ENCODE assay signal across 21 cellular contexts in genomic region chr21:44579833-44580144, GRCh38. TPM values are rescaled to one million over a fixed set of nuclear protein-coding genes. Genes with fewer than 3 reads are reported as not detected.
DNase-seq lines count a peak whose midpoint lies in the region; ATAC-seq and TF ChIP-seq lines count a peak whose summit lies in the region.
"Had no signal": no experiment of that assay in that cellular context is flagged by ENCODE, and none has a peak within 500 bp of the region (broad histone marks: within the 10 kb centered on the region; RNA-seq: fewer than 3 reads in every experiment).

No MANE protein-coding gene starts in this region.

- H3K23ac ChIP-seq in H9 (ENCODE audit: insufficient read length, low read depth, low read length): no peak overlapping the region

- H3K4me3 Mint-ChIP-seq in activated CD4-positive, alpha-beta T cell treated with anti-CD3 and anti-CD28 coated beads, Interleukin-2, amount 10 ng/mL, durations not matched to agents 7 days and 5 days: peak overlapping the region; percentile 4
- H3K4me3 Mint-ChIP-seq in H9: no peak overlapping the region
- H3K4me3 Mint-ChIP-seq in neural progenitor cell: no peak overlapping the region
- H3K4me3 Mint-ChIP-seq in stimulated activated naive CD8-positive, alpha-beta T cell treated with anti-CD3 and anti-CD28 coated beads, Interleukin-15, amount 100 ng/mL, for 72 hours: no peak overlapping the region

- no peak overlapping the region for H2BK120ac ChIP-seq in H9 (ENCODE audit: low read depth, low read length, poor library complexity, severe bottlenecking)

- H3K4me3 ChIP-seq in neural progenitor cell: no peak overlapping the region

- H2AFZ ChIP-seq in H9 (ENCODE audit: low read length) (no peak overlapping the region), neural progenitor cell (replicated peaks) (no peak overlapping the region)

- H3K9me3 ChIP-seq in H9 (ENCODE audit: control insufficient read depth, low read depth, low read length): no peaks in the 10 kb centered on the region
- peaks cover 10% of the 10 kb centered on the region for H3K9me3 ChIP-seq in neural progenitor cell (ENCODE audit: low read depth)

- H3K27ac ChIP-seq in H9 (ENCODE audit: insufficient read length, low read depth, low read length) (no peak overlapping the region), neural progenitor cell (no peak overlapping the region)
- H3K27ac ChIP-seq: C4-2B had no signal

- H3K9me3 Mint-ChIP-seq in activated CD4-positive, alpha-beta T cell treated with anti-CD3 and anti-CD28 coated beads, Interleukin-2, amount 10 ng/mL, durations not matched to agents 7 days and 5 days: peaks cover 31% of the 10 kb centered on the region
- H3K9me3 Mint-ChIP-seq in H9 (peaks cover 18 to 28% of the 10 kb centered on the region in 2 experiments), neural progenitor cell (peaks cover 44% of the 10 kb centered on the region)
- H3K9me3 Mint-ChIP-seq in stimulated activated naive CD8-positive, alpha-beta T cell treated with anti-CD3 and anti-CD28 coated beads, Interleukin-15, amount 100 ng/mL, for 72 hours: peaks cover 16 to 71% of the 10 kb centered on the region in 2 donors

- no peak overlapping the region for H2BK15ac ChIP-seq in H9 (ENCODE audit: low read depth, low read length)

- H2BK20ac ChIP-seq in H9 (ENCODE audit: low read depth, low read length, poor library complexity, severe bottlenecking): no peak overlapping the region

- H4K91ac ChIP-seq in H9 (ENCODE audit: insufficient read length, low read depth, low read length): no peak overlapping the region

- H3K27me3 ChIP-seq in H9 (ENCODE audit: insufficient read depth, low read length) (no peaks in the 10 kb centered on the region), neural progenitor cell (no peaks in the 10 kb centered on the region)

- no peaks in the 10 kb centered on the region for H3K79me2 ChIP-seq in H9 (ENCODE audit: insufficient read depth, low read length)
- no peaks in the 10 kb centered on the region for H3K79me2 ChIP-seq in neural progenitor cell (ENCODE audit: low read depth)

- H4K8ac ChIP-seq in H9 (replicated peaks; ENCODE audit: insufficient read length, low read depth, low read length): no peak overlapping the region

- peaks cover 8% of the 10 kb centered on the region for H3K36me3 Mint-ChIP-seq in activated CD4-positive, alpha-beta T cell treated with anti-CD3 and anti-CD28 coated beads, Interleukin-2, amount 10 ng/mL, durations not matched to agents 7 days and 5 days (ENCODE audit: low read depth)
- H3K36me3 Mint-ChIP-seq in H9 (ENCODE audit: insufficient read depth in 1 of 3, low read depth in 3 of 3) (peaks cover 0 to 28% (median 12%) of the 10 kb centered on the region in 3 experiments; a peak in 5 of 7 replicates), neural progenitor cell (no peaks in the 10 kb centered on the region)

- DNase-seq in activated CD4-positive, alpha-beta T cell treated with anti-CD3 and anti-CD28 coated beads, Interleukin-2, amount 10 ng/mL, durations not matched to agents 7 days and 5 days: no peak
- DNase-seq in activated CD4-positive, alpha-beta T cell treated with anti-CD3 and anti-CD28 coated beads, Interleukin-2, amount 50 U/mL, for 1 hour: no peak
- DNase-seq in H9 (peak; percentile 23), islet precursor cell (peak; percentile 43), neural progenitor cell (ENCODE audit: low spot score) (no peak)
- DNase-seq in stimulated activated CD8-positive, alpha-beta memory T cell treated with anti-CD3 and anti-CD28 coated beads, Interleukin-4, amount 100 ng/mL, for 48 hours: peak; percentile 17
- no peak for DNase-seq in stimulated activated naive CD8-positive, alpha-beta T cell treated with anti-CD3 and anti-CD28 coated beads, Interleukin-15, amount 100 ng/mL, for 72 hours
- DNase-seq in stimulated activated naive CD4-positive, alpha-beta T cell (lab: John Stamatoyannopoulos, UW): no peak
- DNase-seq: GOT3, NCI-H1105, NCI-H146, NCI-H2081 treated with DMSO at 0.1 percent for 48 hours, NCI-H524 treated with DMSO at 0.1 percent for 48 hours, NCI-H82, OCI-M1, Right ventricle myocardium superior had no signal

- no peak for ATAC-seq in stimulated activated naive CD8-positive, alpha-beta T cell treated with anti-CD3 and anti-CD28 coated beads, Interleukin-15, amount 100 ng/mL, for 72 hours
- ATAC-seq: HCT116 had no signal

- no peak overlapping the region for H3K14ac ChIP-seq in H9 (ENCODE audit: insufficient read depth, low read length)

- POLR2A ChIA-PET in activated CD4-positive, alpha-beta T cell treated with anti-CD3 and anti-CD28 coated beads, Interleukin-2, amount 10 ng/mL, durations not matched to agents 7 days and 5 days (lab: Charles Lee): no interaction called here

- TF ChIP-seq CTCF in H9 (conservative IDR thresholded peaks at IDR 0.05) (no peak), neural progenitor cell (IDR thresholded peaks at IDR 0.05) (no peak)

- H3K36me3 ChIP-seq in neural progenitor cell: no peaks in the 10 kb centered on the region

- H3K56ac ChIP-seq in H9 (ENCODE audit: insufficient read length, low read depth, low read length): no peak overlapping the region

- CTCF ChIA-PET in activated CD4-positive, alpha-beta T cell treated with anti-CD3 and anti-CD28 coated beads, Interleukin-2, amount 10 ng/mL, durations not matched to agents 7 days and 5 days (lab: Charles Lee): no interaction called here

- H2BK5ac ChIP-seq in H9 (ENCODE audit: insufficient read length, low read length): no peak overlapping the region

- H3K18ac ChIP-seq in H9 (ENCODE audit: insufficient read length, low read depth, low read length): no peak overlapping the region

- no peak overlapping the region for H3K9ac ChIP-seq in H9 (ENCODE audit: extremely low read depth, insufficient read length, low read length)
- no peak overlapping the region for H3K9ac ChIP-seq in neural progenitor cell

- WGBS in H9 (ENCODE audit: extremely low coverage, insufficient read length, low lambda C conversion rate): no CpG with 5 or more reads among the region's 7 CpGs

- no peaks in the 10 kb centered on the region for H4K20me1 ChIP-seq in H9 (ENCODE audit: control insufficient read depth, insufficient read depth, insufficient read length)
- H4K20me1 ChIP-seq in neural progenitor cell (ENCODE audit: low read depth): no peaks in the 10 kb centered on the region

- H3K4me2 ChIP-seq in H9 (ENCODE audit: insufficient read depth, insufficient read length, low read length) (no peak overlapping the region), neural progenitor cell (no peak overlapping the region)

- peaks cover 7% of the 10 kb centered on the region for H3K27me3 Mint-ChIP-seq in activated CD4-positive, alpha-beta T cell treated with anti-CD3 and anti-CD28 coated beads, Interleukin-2, amount 10 ng/mL, durations not matched to agents 7 days and 5 days
- H3K27me3 Mint-ChIP-seq in H9 (ENCODE audit: low read depth) (peaks cover 16% of the 10 kb centered on the region), neural progenitor cell (ENCODE audit: insufficient read depth, low read depth) (peaks cover 4% of the 10 kb centered on the region)
- H3K27me3 Mint-ChIP-seq in stimulated activated naive CD8-positive, alpha-beta T cell treated with anti-CD3 and anti-CD28 coated beads, Interleukin-15, amount 100 ng/mL, for 72 hours: peaks cover 7% of the 10 kb centered on the region

- no peak overlapping the region for H2BK12ac ChIP-seq in H9 (ENCODE audit: insufficient read length, low read depth, low read length)

- H3F3A ChIP-seq in neural progenitor cell (ENCODE audit: low read depth): peaks cover 14% of the 10 kb centered on the region

- no peak overlapping the region for H2AK5ac ChIP-seq in H9 (ENCODE audit: insufficient read length, low read length)

- no peak overlapping the region for H3T11ph ChIP-seq in H9 (ENCODE audit: low read length)

- H3K4me1 ChIP-seq in H9 (ENCODE audit: insufficient read depth, low read length) (no peaks in the 10 kb centered on the region), neural progenitor cell (peaks cover 13% of the 10 kb centered on the region)

- H3K79me1 ChIP-seq in H9 (ENCODE audit: insufficient read depth, low read depth, low read length, poor library complexity, severe bottlenecking): no peaks in the 10 kb centered on the region

- H4K5ac ChIP-seq in H9 (ENCODE audit: insufficient read length, low read depth, low read length): no peak overlapping the region

- H3K4ac ChIP-seq in H9 (ENCODE audit: low read depth, low read length): no peak overlapping the region

- H3K27ac Mint-ChIP-seq in activated CD4-positive, alpha-beta T cell treated with anti-CD3 and anti-CD28 coated beads, Interleukin-2, amount 10 ng/mL, durations not matched to agents 7 days and 5 days: no peak overlapping the region
- H3K27ac Mint-ChIP-seq in H9 (no peak overlapping the region), neural progenitor cell (no peak overlapping the region)
- no peak overlapping the region for H3K27ac Mint-ChIP-seq in stimulated activated naive CD8-positive, alpha-beta T cell treated with anti-CD3 and anti-CD28 coated beads, Interleukin-15, amount 100 ng/mL, for 72 hours
- H3K27ac Mint-ChIP-seq: IgD-negative memory B cell had no signal

- H3K4me1 Mint-ChIP-seq in activated CD4-positive, alpha-beta T cell treated with anti-CD3 and anti-CD28 coated beads, Interleukin-2, amount 10 ng/mL, durations not matched to agents 7 days and 5 days: peaks cover 14% of the 10 kb centered on the region
- H3K4me1 Mint-ChIP-seq in H9 (peaks cover 14 to 29% of the 10 kb centered on the region in 2 experiments), neural progenitor cell (peaks cover 11% of the 10 kb centered on the region)
- peaks cover 33% of the 10 kb centered on the region for H3K4me1 Mint-ChIP-seq in stimulated activated naive CD8-positive, alpha-beta T cell treated with anti-CD3 and anti-CD28 coated beads, Interleukin-15, amount 100 ng/mL, for 72 hours

- H3K23me2 ChIP-seq in H9 (ENCODE audit: insufficient read length, low read depth, low read length, poor library complexity, severe bottlenecking): no peaks in the 10 kb centered on the region

RNA-seq across cellular contexts. Expression of gene KRTAP10-5, which starts 0.6 kb away (rescaled TPM):
- not detected for total RNA-seq in activated CD4-positive, alpha-beta T cell treated with anti-CD3 and anti-CD28 coated beads, Interleukin-2, amount 10 ng/mL, durations not matched to agents 7 days and 5 days
- total RNA-seq in H9 (2021): not detected in 2 replicates
- not detected in 2 replicates for total RNA-seq in neural progenitor cell (ENCODE audit: low replicate concordance)
- total RNA-seq: A172, Right ventricle myocardium superior, RPMI7951 had no signal

RNA-seq across cellular contexts. Expression of gene KRTAP10-4, which starts 6.3 kb away (rescaled TPM):
- total RNA-seq in activated CD4-positive, alpha-beta T cell treated with anti-CD3 and anti-CD28 coated beads, Interleukin-2, amount 10 ng/mL, durations not matched to agents 7 days and 5 days: not detected
- not detected in 2 replicates for total RNA-seq in H9 (2021)
- total RNA-seq in neural progenitor cell (ENCODE audit: low replicate concordance): not detected in 2 replicates
- total RNA-seq: A172, Right ventricle myocardium superior, RPMI7951 had no signal

RNA-seq across cellular contexts. Expression of gene KRTAP10-6, which starts 12.5 kb away (rescaled TPM):
- total RNA-seq in activated CD4-positive, alpha-beta T cell treated with anti-CD3 and anti-CD28 coated beads, Interleukin-2, amount 10 ng/mL, durations not matched to agents 7 days and 5 days: not detected
- total RNA-seq in H9 (2021) (not detected in 2 replicates), neural progenitor cell (ENCODE audit: low replicate concordance) (not detected in 2 replicates)
- total RNA-seq: A172, Right ventricle myocardium superior, RPMI7951 had no signal

RNA-seq across cellular contexts. Expression of gene KRTAP10-7, which starts 20.6 kb away (rescaled TPM):
- not detected for total RNA-seq in activated CD4-positive, alpha-beta T cell treated with anti-CD3 and anti-CD28 coated beads, Interleukin-2, amount 10 ng/mL, durations not matched to agents 7 days and 5 days
- total RNA-seq in H9 (2021) (not detected in 2 replicates), neural progenitor cell (ENCODE audit: low replicate concordance) (not detected in 2 replicates)
- total RNA-seq: A172, Right ventricle myocardium superior, RPMI7951 had no signal

RNA-seq across cellular contexts. Expression of gene KRTAP10-3, which starts 21.2 kb away (rescaled TPM):
- not detected for total RNA-seq in activated CD4-positive, alpha-beta T cell treated with anti-CD3 and anti-CD28 coated beads, Interleukin-2, amount 10 ng/mL, durations not matched to agents 7 days and 5 days
- total RNA-seq in H9 (2021) (not detected in 2 replicates), neural progenitor cell (ENCODE audit: low replicate concordance) (not detected in 2 replicates)
- total RNA-seq: A172, Right ventricle myocardium superior, RPMI7951 had no signal

Comparison
In these comparisons a context has a peak if more than half of its experiments do, and no peak if none do; other contexts are left out.
1. DNase-seq: peak in H9 (single experiment), islet precursor cell (single experiment) and stimulated activated CD8-positive, alpha-beta memory T cell treated with anti-CD3 and anti-CD28 coated beads, Interleukin-4, amount 100 ng/mL, for 48 hours (single experiment); none in activated CD4-positive, alpha-beta T cell treated with anti-CD3 and anti-CD28 coated beads, Interleukin-2, amount 10 ng/mL, durations not matched to agents 7 days and 5 days (single experiment), activated CD4-positive, alpha-beta T cell treated with anti-CD3 and anti-CD28 coated beads, Interleukin-2, amount 50 U/mL, for 1 hour (single experiment), neural progenitor cell (single experiment), stimulated activated naive CD8-positive, alpha-beta T cell treated with anti-CD3 and anti-CD28 coated beads, Interleukin-15, amount 100 ng/mL, for 72 hours (0 of 2) and stimulated activated naive CD4-positive, alpha-beta T cell (0 of 6).